Comparison of ENCODE assay signal across 9 cellular contexts in the genomic region with DNA sequence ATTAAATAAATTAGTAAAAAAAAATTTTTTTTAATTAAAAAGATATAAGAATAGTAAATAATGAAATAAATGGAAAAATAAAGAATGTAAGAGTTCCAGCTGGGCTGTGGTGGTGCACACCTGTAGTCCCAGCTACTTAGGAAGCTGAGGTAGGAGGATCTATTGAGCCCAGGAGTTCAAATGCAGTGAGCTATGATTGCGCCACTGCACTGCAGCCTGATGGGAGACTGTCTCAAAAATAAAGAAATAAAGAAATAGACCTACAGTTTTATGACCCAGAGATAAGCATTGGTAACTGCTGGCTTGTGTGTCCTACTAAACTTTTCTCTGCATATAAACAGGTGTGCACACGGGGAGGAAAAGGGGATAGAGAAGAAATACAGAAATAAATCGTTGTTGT. TPM values are rescaled to one million over a fixed set of nuclear protein-coding genes. Genes with fewer than 3 reads are reported as not detected.
DNase-seq lines count a peak whose midpoint lies in the region; ATAC-seq and TF ChIP-seq lines count a peak whose summit lies in the region.
"Had no signal": no experiment of that assay in that cellular context is flagged by ENCODE, and none has a peak within 500 bp of the region (broad histone marks: within the 10 kb centered on the region; RNA-seq: fewer than 3 reads in every experiment).

No MANE protein-coding gene starts in this region.

- H3K4me1 ChIP-seq in PC-3 (ENCODE audit: insufficient read depth, low read length) (peaks cover 9% of the 10 kb centered on the region), psoas muscle (peaks cover 4% of the 10 kb centered on the region)

- BruUV-seq in PC-3 (replicated peaks; lab: Mats Ljungman, UMichigan): no TSS peak

- H3K27ac ChIP-seq in PC-3 (ENCODE audit: low read length) (peak overlapping the region; percentile 66), epithelial cell of prostate (peak overlapping the region; percentile 52), psoas muscle (peak overlapping the region; percentile 21)

- H3K4me3 ChIP-seq in GM08714 (ENCODE audit: low read length) (peak overlapping the region; percentile 35; the same call in 1 of the 2 replicates), PC-3 (ENCODE audit: low read length) (peak overlapping the region; percentile 63), psoas muscle (peak overlapping the region; percentile 61)

- H3K9me2 ChIP-seq in PC-3 (replicated peaks; ENCODE audit: low read length): no peaks in the 10 kb centered on the region

- peak overlapping the region; percentile 48 for H3K9ac ChIP-seq in PC-3 (ENCODE audit: low read length)

- peak overlapping the region; percentile 88 for H2AFZ ChIP-seq in PC-3 (ENCODE audit: low read length)

- H3K36me3 ChIP-seq in PC-3 (ENCODE audit: low read depth, low read length) (no peaks in the 10 kb centered on the region), psoas muscle (ENCODE audit: insufficient read depth in 1 of 2, low read depth in 1 of 2) (no peaks in the 10 kb centered on the region)

- CTCF ChIA-PET in PC-3 (lab: Charles Lee): interaction anchor here (0.5 to 1.6 kb wide), 11 partner anchors 10 to 466 kb away, joined by 3 to 14 read pairs (median 3); a partner anchor contains a TSS

- H3K27me3 ChIP-seq in PC-3 (ENCODE audit: low read length) (no peaks in the 10 kb centered on the region), psoas muscle (ENCODE audit: insufficient read depth in 3 of 3, low read length in 2 of 3) (no peaks in the 10 kb centered on the region)

- H3K79me2 ChIP-seq in PC-3 (ENCODE audit: low read length): no peaks in the 10 kb centered on the region

- POLR2A ChIA-PET in PC-3 (lab: Charles Lee; ENCODE audit: unreplicated experiment): interaction anchor here (0.8 kb wide), 1 partner anchor 9 kb away, joined by 4 read pairs; no protein-coding TSS in a partner anchor

- WGBS in psoas muscle, 3 donors: 66 to 74% (median 66%) methylated on average over 3 of the region's 3 CpGs

- no peaks in the 10 kb centered on the region for H3F3A ChIP-seq in PC-3 (ENCODE audit: low read length, unreplicated experiment)

- TF ChIP-seq CTCF in PC-3 (conservative IDR thresholded peaks at IDR 0.05; ENCODE audit: low read depth, low read length) (no peak), psoas muscle (IDR thresholded peaks at IDR 0.05) (no peak)

- H3K9me3 ChIP-seq in PC-3 (ENCODE audit: low read length): no peaks in the 10 kb centered on the region
- no peaks in the 10 kb centered on the region for H3K9me3 ChIP-seq in psoas muscle

- intact Hi-C loops in PC-3 (cut with micrococcal nuclease): loop anchor here (2.0 kb wide), 2 partner anchors 42 to 268 kb away; a partner anchor contains a TSS
- intact Hi-C loops in psoas muscle (cut with DNase I): loop anchor here in 1 of 2 donors (5.0 kb wide), 2 partner anchors 220 to 465 kb away; no protein-coding TSS in a partner anchor

- ATAC-seq in PC-3 (no peak), psoas muscle (no peak), GM21526 (IDR thresholded peaks at IDR 0.05; ENCODE audit: low FRiP score, unreplicated experiment) (no peak)

- no peaks in the 10 kb centered on the region for H4K20me1 ChIP-seq in PC-3 (ENCODE audit: low read length)

- H3K4me2 ChIP-seq in PC-3 (ENCODE audit: low read length): peak overlapping the region; percentile 86

- no peak for DNase-seq in PC-3
- no peak for DNase-seq in epithelial cell of prostate (ENCODE audit: low read depth, low spot score)
- DNase-seq in psoas muscle: no peak
- DNase-seq in hypothalamus (lab: John Stamatoyannopoulos, UW): no peak
- no peak for DNase-seq in NCI-H1694 treated with DMSO at 0.1 percent for 48 hours (lab: John Stamatoyannopoulos, UW)
- DNase-seq in activated CD4-positive, alpha-beta T cell treated with anti-CD3 and anti-CD28 coated beads, Interleukin-2, amount 50 U/mL, for 4 hours: no peak

RNA-seq across cellular contexts. Expression of a gene that starts 7.8 kb away (rescaled TPM):
- total RNA-seq in PC-3 (2014; rRNA removed): 2.8 and 12.7 TPM in 2 replicates
- total RNA-seq in psoas muscle: 1 to 10 TPM; 3.0 to 5.2 (median 4.3) TPM
- polyA plus RNA-seq in psoas muscle: 1 to 10 TPM; 1.0 to 2.5 (median 2.0) TPM

RNA-seq across cellular contexts. Expression of a gene that starts 28.3 kb away (rescaled TPM):
- total RNA-seq in PC-3 (2014; rRNA removed): not detected in 2 replicates
- total RNA-seq in psoas muscle: not detected
- under 1 TPM in 1 of 3 donors, not detected in 2; 0.05 TPM for polyA plus RNA-seq in psoas muscle
- total RNA-seq: dermis microvascular lymphatic vessel endothelial cell had no signal

RNA-seq across cellular contexts. Expression of a gene that starts 41.7 kb away (rescaled TPM):
- total RNA-seq in PC-3 (2014; rRNA removed): 55.1 and 82.3 TPM in 2 replicates
- total RNA-seq in psoas muscle: 10 to 100 TPM; 23.8 to 34.4 (median 30.8) TPM
- 10 to 100 TPM; 22.7 to 46.1 (median 33.0) TPM for polyA plus RNA-seq in psoas muscle

RNA-seq across cellular contexts. Expression of a gene that starts 46.2 kb away (rescaled TPM):
- total RNA-seq in PC-3 (2014; rRNA removed) (not detected in 2 replicates), psoas muscle (1 to 10 TPM in 1 of 4 donors, under 1 TPM in 1, not detected in 2; 0.53 to 3.3 TPM)
- under 1 TPM; 0.65 to 0.78 (median 0.75) TPM for polyA plus RNA-seq in psoas muscle
- total RNA-seq: dermis microvascular lymphatic vessel endothelial cell had no signal

RNA-seq across cellular contexts. Expression of a gene that starts 52.8 kb away (rescaled TPM):
- 1.2 and 2.8 TPM in 2 replicates for total RNA-seq in PC-3 (2014; rRNA removed)
- total RNA-seq in psoas muscle: 1,000 to 10,000 TPM in 1 of 4 donors, 100 to 1,000 TPM in 3; 164 to 2,869 (median 749) TPM
- polyA plus RNA-seq in psoas muscle: 100 to 1,000 TPM; 168 to 304 (median 293) TPM
